In genomic region chr11:116833816-116834534, GRCh38 we compare ENCODE assay signal across 1 cellular context.
TF ChIP-seq lines count a peak whose summit lies in the region.

No MANE protein-coding gene starts in this region.

TF ChIP-seq in HepG2, 621 proteins besides CTCF, POLR2A, EP300 and RAD21 (continued from another document and continues in another):
- TF ChIP-seq CHD4 (IDR thresholded peaks at IDR 0.05; ENCODE audit: borderline replicate concordance, low read length) (no peak), KDM3A (CRISPR knock-in tag; IDR thresholded peaks at IDR 0.05; ENCODE audit: low read depth) (no peak), SATB2 (CRISPR knock-in tag; IDR thresholded peaks at IDR 0.05) (no peak), ZNF878 (CRISPR knock-in tag; IDR thresholded peaks at IDR 0.05) (peak; percentile 53; the same call in 1 of the 2 replicates), ZNF780A (CRISPR knock-in tag; IDR thresholded peaks at IDR 0.05) (no peak), ZSCAN5A (CRISPR knock-in tag; IDR thresholded peaks at IDR 0.05; ENCODE audit: borderline replicate concordance) (peak; percentile 89; the same call in 1 of the 2 replicates), MYPOP (CRISPR knock-in tag; IDR thresholded peaks at IDR 0.05) (peak; percentile 75), ZNF550 (CRISPR knock-in tag; IDR thresholded peaks at IDR 0.05; ENCODE audit: borderline replicate concordance) (no peak), ZNF431 (CRISPR knock-in tag; IDR thresholded peaks at IDR 0.05; ENCODE audit: borderline replicate concordance, low read depth) (no peak), MIXL1 (CRISPR knock-in tag; IDR thresholded peaks at IDR 0.05) (peak; percentile 13; the same call in 1 of the 2 replicates), ZNF644 (CRISPR knock-in tag; IDR thresholded peaks at IDR 0.05; ENCODE audit: low read depth) (no peak), DPF2 (CRISPR knock-in tag; IDR thresholded peaks at IDR 0.05; ENCODE audit: borderline replicate concordance, low read depth) (peak; percentile 23; the same call in 1 of the 2 replicates), MIER3 (CRISPR knock-in tag; IDR thresholded peaks at IDR 0.05; ENCODE audit: borderline replicate concordance) (peak; percentile 69; the same call in 1 of the 2 replicates), NFKB2 (CRISPR knock-in tag; IDR thresholded peaks at IDR 0.05; ENCODE audit: borderline replicate concordance) (peak; percentile 89; the same call in 1 of the 2 replicates), REXO4 (CRISPR knock-in tag; IDR thresholded peaks at IDR 0.05; ENCODE audit: borderline replicate concordance) (no peak), ZNF296 (CRISPR knock-in tag; conservative IDR thresholded peaks at IDR 0.05) (no peak), PREB (CRISPR knock-in tag; IDR thresholded peaks at IDR 0.05) (no peak), ZBTB1 (CRISPR knock-in tag; IDR thresholded peaks at IDR 0.05; ENCODE audit: borderline replicate concordance) (no peak), IKZF1 (IDR thresholded peaks at IDR 0.05) (no peak), HMG20B (CRISPR knock-in tag; conservative IDR thresholded peaks at IDR 0.05) (0 out of 2 replicates have a peak, but pooled peaks have one; percentile 7), ZNF7 (CRISPR knock-in tag; IDR thresholded peaks at IDR 0.05) (no peak), ZNF770 (CRISPR knock-in tag; IDR thresholded peaks at IDR 0.05) (0 out of 2 replicates have a peak, but pooled peaks have one; percentile 19), HNF4G (IDR thresholded peaks at IDR 0.05; ENCODE audit: borderline replicate concordance, low read depth, low read length) (peak; percentile 72), HNF4G (CRISPR knock-in tag; IDR thresholded peaks at IDR 0.05; ENCODE audit: borderline replicate concordance, low read depth) (peak; percentile 59; the same call in 1 of the 2 replicates), ZNF572 (CRISPR knock-in tag; IDR thresholded peaks at IDR 0.05) (no peak), ZNF616 (CRISPR knock-in tag; IDR thresholded peaks at IDR 0.05; ENCODE audit: low read depth) (no peak), ZNF503 (CRISPR knock-in tag; IDR thresholded peaks at IDR 0.05) (no peak), ZNF800 (CRISPR knock-in tag; IDR thresholded peaks at IDR 0.05) (no peak), ZNF513 (CRISPR knock-in tag; conservative IDR thresholded peaks at IDR 0.05) (no peak), ZNF232 (CRISPR knock-in tag; IDR thresholded peaks at IDR 0.05; ENCODE audit: borderline replicate concordance) (peak; percentile 52; the same call in 1 of the 2 replicates), NFE2L2 (IDR thresholded peaks at IDR 0.05; ENCODE audit: low read length) (no peak), ZNF337 (CRISPR knock-in tag; IDR thresholded peaks at IDR 0.05; ENCODE audit: borderline replicate concordance, low read depth) (no peak), MLX (CRISPR knock-in tag; IDR thresholded peaks at IDR 0.05) (peak; percentile 96), NR3C1 (CRISPR knock-in tag; IDR thresholded peaks at IDR 0.05) (no peak), NONO (IDR thresholded peaks at IDR 0.05) (no peak), NONO (CRISPR knock-in tag; conservative IDR thresholded peaks at IDR 0.05) (peak; percentile 66; the same call in 1 of the 2 replicates), ATF6 (CRISPR knock-in tag; conservative IDR thresholded peaks at IDR 0.05) (peak; percentile 82; the same call in 1 of the 2 replicates), SIX4 (CRISPR knock-in tag; IDR thresholded peaks at IDR 0.05) (no peak), ZNF33B (CRISPR knock-in tag; IDR thresholded peaks at IDR 0.05) (no peak), MXI1 (IDR thresholded peaks at IDR 0.05; ENCODE audit: borderline replicate concordance, low read depth, low read length) (peak; percentile 57; the same call in 1 of the 3 replicates), SMARCE1 (IDR thresholded peaks at IDR 0.05; ENCODE audit: borderline replicate concordance) (no peak), KLF16 (CRISPR knock-in tag; IDR thresholded peaks at IDR 0.05) (peak in 1 of 2 experiments; percentile 82; a peak in 2 of 4 replicates), ZNF761 (CRISPR knock-in tag; conservative IDR thresholded peaks at IDR 0.05) (no peak), CSRNP2 (CRISPR knock-in tag; conservative IDR thresholded peaks at IDR 0.05; ENCODE audit: low read depth) (no peak), ZNF577 (CRISPR knock-in tag; IDR thresholded peaks at IDR 0.05; ENCODE audit: borderline replicate concordance, low read depth) (no peak), ZNF20 (CRISPR knock-in tag; IDR thresholded peaks at IDR 0.05) (no peak)
